14 cellular contexts compared by ENCODE assay signal in genomic region chr20:15842872-15843271, GRCh38.
DNase-seq lines count a peak whose midpoint lies in the region; ATAC-seq, FAIRE-seq and TF ChIP-seq lines count a peak whose summit lies in the region.
"Had no signal": no experiment of that assay in that cellular context is flagged by ENCODE, and none has a peak within 500 bp of the region (broad histone marks: within the 10 kb centered on the region; RNA-seq: fewer than 3 reads in every experiment).

No MANE protein-coding gene starts in this region.

- intact Hi-C loops in right cardiac atrium (cut with DNase I) = no loop called here
- intact Hi-C loops in activated naive CD4-positive, alpha-beta T cell treated with anti-CD3 and anti-CD28 coated beads for 36 hours (cut with micrococcal nuclease) = no loop called here

- H3K9me3 ChIP-seq in right cardiac atrium (ENCODE audit: control insufficient read depth, low read length) (no peaks in the 10 kb centered on the region), GM23248 (ENCODE audit: low read depth) (no peaks in the 10 kb centered on the region)
- H3K9me3 ChIP-seq: sigmoid colon, transverse colon had no signal

- no peak overlapping the region for H2AFZ ChIP-seq in GM23248

- no peaks in the 10 kb centered on the region for H3K36me3 ChIP-seq in GM06990 (ENCODE audit: control insufficient read depth, insufficient read depth, low read length)
- H3K36me3 ChIP-seq in bronchial epithelial cell (ENCODE audit: control insufficient read depth, insufficient read depth, low read length) = no peaks in the 10 kb centered on the region
- no peaks in the 10 kb centered on the region for H3K36me3 ChIP-seq in GM23248 (ENCODE audit: low read depth)
- H3K36me3 ChIP-seq: BLaER1, sigmoid colon, transverse colon had no signal

- FAIRE-seq in bronchial epithelial cell (lab: Jason Lieb, UNC) = no peak

- H4K20me1 ChIP-seq in GM23248 (ENCODE audit: insufficient read depth) = no peaks in the 10 kb centered on the region
- H4K20me1 ChIP-seq: BLaER1 had no signal

- no peaks in the 10 kb centered on the region for H3K4me1 ChIP-seq in right cardiac atrium (ENCODE audit: control insufficient read depth, insufficient read depth, low read length)
- no peaks in the 10 kb centered on the region for H3K4me1 ChIP-seq in GM23248 (ENCODE audit: insufficient read depth)
- H3K4me1 ChIP-seq: BLaER1, transverse colon had no signal

- in situ Hi-C loops in GM23248 (cut with MboI) = no loop called here

- no peaks in the 10 kb centered on the region for H3K4me1 Mint-ChIP-seq in activated naive CD4-positive, alpha-beta T cell treated with anti-CD3 and anti-CD28 coated beads for 36 hours (ENCODE audit: low read depth)
- H3K4me1 Mint-ChIP-seq: activated CD4-positive, alpha-beta memory T cell treated with anti-CD3 and anti-CD28 coated beads, Interleukin-2, amount 10 ng/mL, durations not matched to agents 7 days and 5 days had no signal

- H3K27ac Mint-ChIP-seq in activated naive CD4-positive, alpha-beta T cell treated with anti-CD3 and anti-CD28 coated beads for 36 hours = no peak overlapping the region
- H3K27ac Mint-ChIP-seq: activated CD4-positive, alpha-beta memory T cell treated with anti-CD3 and anti-CD28 coated beads, Interleukin-2, amount 10 ng/mL, durations not matched to agents 7 days and 5 days had no signal

- H3K27ac ChIP-seq in right cardiac atrium (ENCODE audit: low read length) = no peak overlapping the region
- H3K27ac ChIP-seq in GM23248 = no peak overlapping the region
- H3K27ac ChIP-seq: BLaER1, sigmoid colon, transverse colon had no signal

- H3K9me2 ChIP-seq in GM23248 (ENCODE audit: insufficient read depth) = no peaks in the 10 kb centered on the region

- H3K27me3 Mint-ChIP-seq in activated naive CD4-positive, alpha-beta T cell treated with anti-CD3 and anti-CD28 coated beads for 36 hours (ENCODE audit: low read depth) = no peaks in the 10 kb centered on the region
- H3K27me3 Mint-ChIP-seq: activated CD4-positive, alpha-beta memory T cell treated with anti-CD3 and anti-CD28 coated beads, Interleukin-2, amount 10 ng/mL, durations not matched to agents 7 days and 5 days had no signal

- H3F3A ChIP-seq in GM23248 (ENCODE audit: insufficient read depth) = no peaks in the 10 kb centered on the region

- H3K79me2 ChIP-seq in GM23248 (ENCODE audit: insufficient read depth) = no peaks in the 10 kb centered on the region

- TF ChIP-seq CTCF in GM06990 (IDR thresholded peaks at IDR 0.05; ENCODE audit: insufficient read depth, low read length, poor library complexity, severe bottlenecking) (peak; percentile 44), bronchial epithelial cell (IDR thresholded peaks at IDR 0.05; ENCODE audit: insufficient read depth, low read length, severe bottlenecking) (no peak)

- H3K27me3 ChIP-seq in GM06990 (replicated peaks; ENCODE audit: control insufficient read depth, insufficient read depth, low read length) = no peaks in the 10 kb centered on the region
- H3K27me3 ChIP-seq in bronchial epithelial cell (ENCODE audit: control insufficient read depth, insufficient read depth, low read length) = no peaks in the 10 kb centered on the region
- H3K27me3 ChIP-seq in right cardiac atrium (ENCODE audit: control insufficient read depth, insufficient read depth) = no peaks in the 10 kb centered on the region
- no peaks in the 10 kb centered on the region for H3K27me3 ChIP-seq in GM23248 (replicated peaks; ENCODE audit: insufficient read depth)
- H3K27me3 ChIP-seq: BLaER1, sigmoid colon, transverse colon had no signal

- H3K36me3 Mint-ChIP-seq in activated naive CD4-positive, alpha-beta T cell treated with anti-CD3 and anti-CD28 coated beads for 36 hours (ENCODE audit: low read depth) = no peaks in the 10 kb centered on the region

- H3K9me3 Mint-ChIP-seq in activated naive CD4-positive, alpha-beta T cell treated with anti-CD3 and anti-CD28 coated beads for 36 hours = peaks cover 2% of the 10 kb centered on the region

- H3K4me3 Mint-ChIP-seq in activated naive CD4-positive, alpha-beta T cell treated with anti-CD3 and anti-CD28 coated beads for 36 hours = no peak overlapping the region
- H3K4me3 Mint-ChIP-seq: activated CD4-positive, alpha-beta memory T cell treated with anti-CD3 and anti-CD28 coated beads, Interleukin-2, amount 10 ng/mL, durations not matched to agents 7 days and 5 days had no signal

- CTCF ChIA-PET in activated naive CD4-positive, alpha-beta T cell treated with anti-CD3 and anti-CD28 coated beads for 36 hours (lab: Charles Lee) = interaction anchor here (0.6 to 1.0 kb wide), 2 partner anchors 625 to 633 kb away, joined by 3 read pairs; no protein-coding TSS in a partner anchor

- H3K9ac ChIP-seq in GM23248 = no peak overlapping the region
- H3K9ac ChIP-seq: BLaER1 had no signal

- ATAC-seq in HG03280 (IDR thresholded peaks at IDR 0.05; ENCODE audit: unreplicated experiment) (peak; percentile 70), right cardiac atrium (no peak)

- WGBS in right cardiac atrium = 53% methylated on average over 1 of the region's 1 CpG
- WGBS in GM23248 (ENCODE audit: low coverage in 1 of 2, low lambda C conversion rate in 2 of 2, missing lambda C conversion rate in 2 of 2), 2 experiments = 58 to 64% methylated on average over 1 of the region's 1 CpG

- no peak for DNase-seq in GM06990 (ENCODE audit: extremely low read depth, insufficient read length)
- DNase-seq in GM19240 (ENCODE audit: insufficient read length, low spot score) = peak; percentile 8
- peak; percentile 20 for DNase-seq in bronchial epithelial cell (ENCODE audit: low read depth)
- DNase-seq in activated effector memory CD4-positive, alpha-beta T cell treated with anti-CD3 and anti-CD28 coated beads, Interleukin-2, amount 50 U/mL, for 16 hours = no peak
- DNase-seq in right cardiac atrium = no peak
- DNase-seq in activated naive CD4-positive, alpha-beta T cell treated with anti-CD3 and anti-CD28 coated beads for 36 hours = no peak
- no peak for DNase-seq in GM23248
- DNase-seq: activated CD4-positive, alpha-beta memory T cell treated with anti-CD3 and anti-CD28 coated beads, Interleukin-2, amount 10 ng/mL, durations not matched to agents 7 days and 5 days; activated naive CD4-positive, alpha-beta T cell; NCI-H446; sigmoid colon; transverse colon had no signal

- H3K4me2 ChIP-seq in GM23248 (ENCODE audit: unreplicated experiment) = no peak overlapping the region
- H3K4me2 ChIP-seq: BLaER1 had no signal

- H3K4me3 ChIP-seq in GM06990 (replicated peaks; ENCODE audit: low read depth, low read length) = no peak overlapping the region
- H3K4me3 ChIP-seq in bronchial epithelial cell (ENCODE audit: low read depth, low read length) = no peak overlapping the region
- no peak overlapping the region for H3K4me3 ChIP-seq in right cardiac atrium (ENCODE audit: low read length)
- no peak overlapping the region for H3K4me3 ChIP-seq in GM23248
- H3K4me3 ChIP-seq: BLaER1, sigmoid colon, transverse colon had no signal

Comparison
In these comparisons a context has a peak if more than half of its experiments do, and no peak if none do; other contexts are left out.
1. DNase-seq: peak in GM19240 (single experiment) and bronchial epithelial cell (single experiment); none in GM06990 (single experiment), activated effector memory CD4-positive, alpha-beta T cell treated with anti-CD3 and anti-CD28 coated beads, Interleukin-2, amount 50 U/mL, for 16 hours (single experiment), right cardiac atrium (0 of 3), activated naive CD4-positive, alpha-beta T cell treated with anti-CD3 and anti-CD28 coated beads for 36 hours (single experiment) and GM23248 (single experiment).